ENCODE assay signal across 2 cellular contexts in the genomic region with DNA sequence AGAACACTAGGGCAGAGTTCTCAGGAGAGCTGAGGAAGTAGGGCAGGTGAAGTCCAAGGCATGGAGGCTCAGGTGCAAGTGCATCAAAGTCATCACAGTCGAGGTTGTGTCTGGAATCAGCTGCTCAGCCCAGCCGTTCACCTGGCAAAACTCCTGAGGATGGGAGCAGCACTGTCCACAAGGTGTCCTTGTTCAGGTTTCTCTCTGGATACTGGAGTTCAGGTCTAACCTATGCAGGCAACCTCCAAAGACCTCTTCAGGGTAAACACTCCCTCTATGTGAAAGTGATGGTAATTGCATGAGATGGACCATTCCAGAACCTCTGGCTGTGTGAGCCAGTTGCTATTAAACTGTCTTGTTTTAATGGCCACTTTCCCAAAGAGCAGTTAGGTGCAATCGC.
TF ChIP-seq lines count a peak whose summit lies in the region.

No MANE protein-coding gene starts in this region.

TF ChIP-seq in WTC11, 78 proteins besides CTCF, POLR2A, EP300 and RAD21 (continues in another document):
- TF ChIP-seq, protein P1, sequence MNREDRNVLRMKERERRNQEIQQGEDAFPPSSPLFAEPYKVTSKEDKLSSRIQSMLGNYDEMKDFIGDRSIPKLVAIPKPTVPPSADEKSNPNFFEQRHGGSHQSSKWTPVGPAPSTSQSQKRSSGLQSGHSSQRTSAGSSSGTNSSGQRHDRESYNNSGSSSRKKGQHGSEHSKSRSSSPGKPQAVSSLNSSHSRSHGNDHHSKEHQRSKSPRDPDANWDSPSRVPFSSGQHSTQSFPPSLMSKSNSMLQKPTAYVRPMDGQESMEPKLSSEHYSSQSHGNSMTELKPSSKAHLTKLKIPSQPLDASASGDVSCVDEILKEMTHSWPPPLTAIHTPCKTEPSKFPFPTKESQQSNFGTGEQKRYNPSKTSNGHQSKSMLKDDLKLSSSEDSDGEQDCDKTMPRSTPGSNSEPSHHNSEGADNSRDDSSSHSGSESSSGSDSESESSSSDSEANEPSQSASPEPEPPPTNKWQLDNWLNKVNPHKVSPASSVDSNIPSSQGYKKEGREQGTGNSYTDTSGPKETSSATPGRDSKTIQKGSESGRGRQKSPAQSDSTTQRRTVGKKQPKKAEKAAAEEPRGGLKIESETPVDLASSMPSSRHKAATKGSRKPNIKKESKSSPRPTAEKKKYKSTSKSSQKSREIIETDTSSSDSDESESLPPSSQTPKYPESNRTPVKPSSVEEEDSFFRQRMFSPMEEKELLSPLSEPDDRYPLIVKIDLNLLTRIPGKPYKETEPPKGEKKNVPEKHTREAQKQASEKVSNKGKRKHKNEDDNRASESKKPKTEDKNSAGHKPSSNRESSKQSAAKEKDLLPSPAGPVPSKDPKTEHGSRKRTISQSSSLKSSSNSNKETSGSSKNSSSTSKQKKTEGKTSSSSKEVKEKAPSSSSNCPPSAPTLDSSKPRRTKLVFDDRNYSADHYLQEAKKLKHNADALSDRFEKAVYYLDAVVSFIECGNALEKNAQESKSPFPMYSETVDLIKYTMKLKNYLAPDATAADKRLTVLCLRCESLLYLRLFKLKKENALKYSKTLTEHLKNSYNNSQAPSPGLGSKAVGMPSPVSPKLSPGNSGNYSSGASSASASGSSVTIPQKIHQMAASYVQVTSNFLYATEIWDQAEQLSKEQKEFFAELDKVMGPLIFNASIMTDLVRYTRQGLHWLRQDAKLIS (CRISPR knock-in tag; IDR thresholded peaks at IDR 0.05; ENCODE audit: borderline replicate concordance), result no peak
- TF ChIP-seq ZNF263 (CRISPR knock-in tag; IDR thresholded peaks at IDR 0.05; ENCODE audit: low read depth) (no peak), RORB (CRISPR knock-in tag; IDR thresholded peaks at IDR 0.05) (no peak), ATF1 (CRISPR knock-in tag; IDR thresholded peaks at IDR 0.05) (no peak), MXD4 (CRISPR knock-in tag; IDR thresholded peaks at IDR 0.05; ENCODE audit: borderline replicate concordance) (no peak), ZNF423 (CRISPR knock-in tag; IDR thresholded peaks at IDR 0.05) (no peak), ZBTB21 (CRISPR knock-in tag; IDR thresholded peaks at IDR 0.05; ENCODE audit: borderline replicate concordance) (no peak)
- TF ChIP-seq, protein P2, sequence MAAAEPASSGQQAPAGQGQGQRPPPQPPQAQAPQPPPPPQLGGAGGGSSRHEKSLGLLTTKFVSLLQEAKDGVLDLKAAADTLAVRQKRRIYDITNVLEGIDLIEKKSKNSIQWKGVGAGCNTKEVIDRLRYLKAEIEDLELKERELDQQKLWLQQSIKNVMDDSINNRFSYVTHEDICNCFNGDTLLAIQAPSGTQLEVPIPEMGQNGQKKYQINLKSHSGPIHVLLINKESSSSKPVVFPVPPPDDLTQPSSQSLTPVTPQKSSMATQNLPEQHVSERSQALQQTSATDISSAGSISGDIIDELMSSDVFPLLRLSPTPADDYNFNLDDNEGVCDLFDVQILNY (CRISPR knock-in tag; IDR thresholded peaks at IDR 0.05), result no peak
- TF ChIP-seq, protein P3, sequence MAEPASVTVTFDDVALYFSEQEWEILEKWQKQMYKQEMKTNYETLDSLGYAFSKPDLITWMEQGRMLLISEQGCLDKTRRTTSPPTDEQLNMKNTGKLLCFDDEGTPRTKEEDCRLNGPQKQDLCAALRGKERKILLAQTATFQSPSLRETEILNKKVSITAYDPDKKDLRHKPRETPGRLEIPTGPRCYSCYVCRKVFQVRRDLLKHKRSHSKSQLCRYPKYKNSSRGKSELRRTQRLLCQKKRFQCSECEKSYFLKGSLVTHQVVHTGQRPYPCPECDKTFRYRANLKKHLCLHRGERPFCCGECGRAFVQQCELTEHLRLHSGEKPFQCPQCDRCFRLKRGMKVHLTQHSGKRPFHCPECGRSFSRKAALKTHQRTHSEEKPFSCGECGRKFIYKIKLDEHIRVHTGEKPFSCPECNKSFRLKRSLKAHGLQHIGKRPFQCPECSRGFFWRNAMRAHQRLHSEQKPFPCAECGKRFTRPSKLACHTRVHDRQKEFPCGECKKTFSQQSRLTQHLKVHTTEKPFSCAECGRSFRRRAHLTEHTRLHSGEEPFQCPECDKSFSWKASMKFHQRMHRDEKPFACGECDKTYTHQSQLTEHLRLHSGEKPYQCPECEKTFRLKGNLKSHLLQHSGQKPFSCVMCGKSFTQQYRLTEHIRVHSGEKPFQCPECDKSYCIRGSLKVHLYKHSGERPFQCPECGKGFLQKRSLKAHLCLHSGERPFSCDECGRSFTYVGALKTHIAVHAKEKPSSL (CRISPR knock-in tag; conservative IDR thresholded peaks at IDR 0.05), result no peak
- TF ChIP-seq, protein P4, sequence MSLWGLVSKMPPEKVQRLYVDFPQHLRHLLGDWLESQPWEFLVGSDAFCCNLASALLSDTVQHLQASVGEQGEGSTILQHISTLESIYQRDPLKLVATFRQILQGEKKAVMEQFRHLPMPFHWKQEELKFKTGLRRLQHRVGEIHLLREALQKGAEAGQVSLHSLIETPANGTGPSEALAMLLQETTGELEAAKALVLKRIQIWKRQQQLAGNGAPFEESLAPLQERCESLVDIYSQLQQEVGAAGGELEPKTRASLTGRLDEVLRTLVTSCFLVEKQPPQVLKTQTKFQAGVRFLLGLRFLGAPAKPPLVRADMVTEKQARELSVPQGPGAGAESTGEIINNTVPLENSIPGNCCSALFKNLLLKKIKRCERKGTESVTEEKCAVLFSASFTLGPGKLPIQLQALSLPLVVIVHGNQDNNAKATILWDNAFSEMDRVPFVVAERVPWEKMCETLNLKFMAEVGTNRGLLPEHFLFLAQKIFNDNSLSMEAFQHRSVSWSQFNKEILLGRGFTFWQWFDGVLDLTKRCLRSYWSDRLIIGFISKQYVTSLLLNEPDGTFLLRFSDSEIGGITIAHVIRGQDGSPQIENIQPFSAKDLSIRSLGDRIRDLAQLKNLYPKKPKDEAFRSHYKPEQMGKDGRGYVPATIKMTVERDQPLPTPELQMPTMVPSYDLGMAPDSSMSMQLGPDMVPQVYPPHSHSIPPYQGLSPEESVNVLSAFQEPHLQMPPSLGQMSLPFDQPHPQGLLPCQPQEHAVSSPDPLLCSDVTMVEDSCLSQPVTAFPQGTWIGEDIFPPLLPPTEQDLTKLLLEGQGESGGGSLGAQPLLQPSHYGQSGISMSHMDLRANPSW (CRISPR knock-in tag; conservative IDR thresholded peaks at IDR 0.05; ENCODE audit: low read depth), result no peak
- TF ChIP-seq, protein P5, sequence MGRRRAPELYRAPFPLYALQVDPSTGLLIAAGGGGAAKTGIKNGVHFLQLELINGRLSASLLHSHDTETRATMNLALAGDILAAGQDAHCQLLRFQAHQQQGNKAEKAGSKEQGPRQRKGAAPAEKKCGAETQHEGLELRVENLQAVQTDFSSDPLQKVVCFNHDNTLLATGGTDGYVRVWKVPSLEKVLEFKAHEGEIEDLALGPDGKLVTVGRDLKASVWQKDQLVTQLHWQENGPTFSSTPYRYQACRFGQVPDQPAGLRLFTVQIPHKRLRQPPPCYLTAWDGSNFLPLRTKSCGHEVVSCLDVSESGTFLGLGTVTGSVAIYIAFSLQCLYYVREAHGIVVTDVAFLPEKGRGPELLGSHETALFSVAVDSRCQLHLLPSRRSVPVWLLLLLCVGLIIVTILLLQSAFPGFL (CRISPR knock-in tag; IDR thresholded peaks at IDR 0.05; ENCODE audit: borderline replicate concordance), result no peak
- TF ChIP-seq, protein P6, sequence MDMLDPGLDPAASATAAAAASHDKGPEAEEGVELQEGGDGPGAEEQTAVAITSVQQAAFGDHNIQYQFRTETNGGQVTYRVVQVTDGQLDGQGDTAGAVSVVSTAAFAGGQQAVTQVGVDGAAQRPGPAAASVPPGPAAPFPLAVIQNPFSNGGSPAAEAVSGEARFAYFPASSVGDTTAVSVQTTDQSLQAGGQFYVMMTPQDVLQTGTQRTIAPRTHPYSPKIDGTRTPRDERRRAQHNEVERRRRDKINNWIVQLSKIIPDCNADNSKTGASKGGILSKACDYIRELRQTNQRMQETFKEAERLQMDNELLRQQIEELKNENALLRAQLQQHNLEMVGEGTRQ (CRISPR knock-in tag; IDR thresholded peaks at IDR 0.05), result no peak

TF ChIP-seq in HepG2, 621 proteins besides CTCF, POLR2A, EP300 and RAD21 (continued from another document):
- TF ChIP-seq, protein P7, sequence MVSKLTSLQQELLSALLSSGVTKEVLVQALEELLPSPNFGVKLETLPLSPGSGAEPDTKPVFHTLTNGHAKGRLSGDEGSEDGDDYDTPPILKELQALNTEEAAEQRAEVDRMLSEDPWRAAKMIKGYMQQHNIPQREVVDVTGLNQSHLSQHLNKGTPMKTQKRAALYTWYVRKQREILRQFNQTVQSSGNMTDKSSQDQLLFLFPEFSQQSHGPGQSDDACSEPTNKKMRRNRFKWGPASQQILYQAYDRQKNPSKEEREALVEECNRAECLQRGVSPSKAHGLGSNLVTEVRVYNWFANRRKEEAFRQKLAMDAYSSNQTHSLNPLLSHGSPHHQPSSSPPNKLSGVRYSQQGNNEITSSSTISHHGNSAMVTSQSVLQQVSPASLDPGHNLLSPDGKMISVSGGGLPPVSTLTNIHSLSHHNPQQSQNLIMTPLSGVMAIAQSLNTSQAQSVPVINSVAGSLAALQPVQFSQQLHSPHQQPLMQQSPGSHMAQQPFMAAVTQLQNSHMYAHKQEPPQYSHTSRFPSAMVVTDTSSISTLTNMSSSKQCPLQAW (CRISPR knock-in tag; IDR thresholded peaks at IDR 0.05), result no peak
- no peak for TF ChIP-seq FOXO1 (CRISPR knock-in tag; IDR thresholded peaks at IDR 0.05)
